In genomic region chr16:16042076-16042475, GRCh38 we compare ENCODE assay signal across 11 cellular contexts.
DNase-seq lines count a peak whose midpoint lies in the region; ATAC-seq and TF ChIP-seq lines count a peak whose summit lies in the region.
"Had no signal": no experiment of that assay in that cellular context is flagged by ENCODE, and none has a peak within 500 bp of the region (broad histone marks: within the 10 kb centered on the region; RNA-seq: fewer than 3 reads in every experiment).

No MANE protein-coding gene starts in this region.

- H3K27ac Mint-ChIP-seq in progenitor cell of endocrine pancreas, result no peak overlapping the region
- H3K27ac Mint-ChIP-seq: activated CD8-positive, alpha-beta T cell treated with anti-CD3 and anti-CD28 coated beads, Interleukin-2, amount 10 ng/mL, durations not matched to agents 7 days and 5 days had no signal

- no peak overlapping the region for H3K4me3 ChIP-seq in fibroblast of lung (replicated peaks in 1 of 4; ENCODE audit: control extremely low read depth in 1 of 4, insufficient read depth in 1 of 4, low read depth in 3 of 4, low read length in 4 of 4)
- H3K4me3 ChIP-seq: gastrocnemius medialis had no signal

- no peaks in the 10 kb centered on the region for H3K9me3 ChIP-seq in fibroblast of lung (ENCODE audit: control insufficient read depth, insufficient read depth, low read depth, low read length)
- H3K9me3 ChIP-seq: gastrocnemius medialis had no signal

- H3K9me3 Mint-ChIP-seq in progenitor cell of endocrine pancreas (ENCODE audit: low read depth), result no peaks in the 10 kb centered on the region

- no peak for ATAC-seq in foreskin keratinocyte
- no peak for ATAC-seq in HG03460 (IDR thresholded peaks at IDR 0.05; ENCODE audit: unreplicated experiment)
- ATAC-seq: activated CD8-positive, alpha-beta T cell treated with anti-CD3 and anti-CD28 coated beads, Interleukin-2, amount 10 ng/mL, durations not matched to agents 7 days and 5 days; stimulated activated naive CD8-positive, alpha-beta T cell treated with anti-CD3 and anti-CD28 coated beads, Interleukin-15, Interleukin-2, amounts not matched to agents 100 U/mL and 50 U/mL, for 24 hours had no signal

- H3K4me3 Mint-ChIP-seq in progenitor cell of endocrine pancreas (ENCODE audit: low read depth), result no peak overlapping the region
- H3K4me3 Mint-ChIP-seq: activated CD8-positive, alpha-beta T cell treated with anti-CD3 and anti-CD28 coated beads, Interleukin-2, amount 10 ng/mL, durations not matched to agents 7 days and 5 days had no signal

- no peaks in the 10 kb centered on the region for H3K27me3 ChIP-seq in fibroblast of lung (ENCODE audit: control insufficient read depth, insufficient read depth, low read length)
- no peaks in the 10 kb centered on the region for H3K27me3 ChIP-seq in foreskin keratinocyte
- H3K27me3 ChIP-seq: gastrocnemius medialis had no signal

- TF ChIP-seq CTCF in fibroblast of lung (conservative IDR thresholded peaks at IDR 0.05 in 1 of 2, IDR thresholded peaks at IDR 0.05 in 1 of 2; ENCODE audit: low read depth in 1 of 2, low read length in 2 of 2) (no peak), foreskin keratinocyte (conservative IDR thresholded peaks at IDR 0.05) (no peak), progenitor cell of endocrine pancreas (IDR thresholded peaks at IDR 0.05; ENCODE audit: unreplicated experiment) (no peak)

- peaks cover 2% of the 10 kb centered on the region for H3K4me1 Mint-ChIP-seq in progenitor cell of endocrine pancreas (ENCODE audit: low read depth)

- H3K4me1 ChIP-seq in fibroblast of lung (ENCODE audit: control insufficient read depth, extremely low read depth, insufficient read depth, low read length), result no peaks in the 10 kb centered on the region
- peaks cover 5% of the 10 kb centered on the region for H3K4me1 ChIP-seq in foreskin keratinocyte

- H4K20me1 ChIP-seq in fibroblast of lung (ENCODE audit: control insufficient read depth, extremely low read depth, insufficient read depth, low read length), result no peaks in the 10 kb centered on the region

- peak; percentile 53 for DNase-seq in GM03348 (ENCODE audit: low spot score)
- peak; percentile 22 for DNase-seq in NCI-H524 treated with DMSO at 0.1 percent for 48 hours (lab: John Stamatoyannopoulos, UW)
- peak; percentile 86 to 91 for DNase-seq in fibroblast of lung (ENCODE audit: low read depth in 2 of 2)
- DNase-seq in renal cortical epithelial cell (ENCODE audit: low read depth), result peak; percentile 39
- no peak for DNase-seq in foreskin keratinocyte
- DNase-seq in NCI-H128 (lab: John Stamatoyannopoulos, UW; ENCODE audit: unreplicated experiment), result no peak
- no peak for DNase-seq in progenitor cell of endocrine pancreas (ENCODE audit: low spot score, unreplicated experiment)
- DNase-seq: activated CD8-positive, alpha-beta T cell treated with anti-CD3 and anti-CD28 coated beads, Interleukin-2, amount 10 ng/mL, durations not matched to agents 7 days and 5 days; gastrocnemius medialis; stimulated activated naive CD8-positive, alpha-beta T cell treated with anti-CD3 and anti-CD28 coated beads, Interleukin-15, Interleukin-2, amounts not matched to agents 100 U/mL and 50 U/mL, for 24 hours had no signal

- no peaks in the 10 kb centered on the region for H3K27me3 Mint-ChIP-seq in progenitor cell of endocrine pancreas

- H3K79me2 ChIP-seq in fibroblast of lung (ENCODE audit: control insufficient read depth, insufficient read depth, low read length), result peaks cover 7% of the 10 kb centered on the region

- H2AFZ ChIP-seq in fibroblast of lung (ENCODE audit: low read length), result no peak overlapping the region

- peaks cover 43% of the 10 kb centered on the region for H3K36me3 ChIP-seq in fibroblast of lung (ENCODE audit: control insufficient read depth, insufficient read depth, low read length)

- H3K36me3 Mint-ChIP-seq in progenitor cell of endocrine pancreas (ENCODE audit: insufficient read depth), result peaks cover 20% of the 10 kb centered on the region

- no peak overlapping the region for H3K4me2 ChIP-seq in fibroblast of lung (ENCODE audit: extremely low read depth, insufficient read depth, low read length)

- no peak overlapping the region for H3K9ac ChIP-seq in fibroblast of lung (ENCODE audit: insufficient read depth, low read length)

- H3K27ac ChIP-seq in fibroblast of lung (ENCODE audit: insufficient read depth, low read length) (no peak overlapping the region), foreskin keratinocyte (no peak overlapping the region)

Comparison
In these comparisons a context has a peak if more than half of its experiments do, and no peak if none do; other contexts are left out.
1. DNase-seq: peak in GM03348 (single experiment), NCI-H524 treated with DMSO at 0.1 percent for 48 hours (single experiment), fibroblast of lung (2 of 2) and renal cortical epithelial cell (single experiment); none in foreskin keratinocyte (0 of 2), NCI-H128 (single experiment) and progenitor cell of endocrine pancreas (single experiment).